1 cellular context compared by ENCODE assay signal in genomic region chr11:32643526-32643925, GRCh38.
TF ChIP-seq lines count a peak whose summit lies in the region.

No MANE protein-coding gene starts in this region.

TF ChIP-seq in endothelial cell of umbilical vein, 7 proteins besides CTCF, POLR2A, EP300 and RAD21:
- no peak for TF ChIP-seq FOS (IDR thresholded peaks at IDR 0.05; ENCODE audit: borderline replicate concordance, insufficient read depth, low read length)
- no peak for TF ChIP-seq EZH2 (IDR thresholded peaks at IDR 0.05; ENCODE audit: borderline replicate concordance, low read depth, low read length, severe bottlenecking)
- no peak for TF ChIP-seq MYC (IDR thresholded peaks at IDR 0.05; ENCODE audit: low read depth, low read length)
- TF ChIP-seq POLR2AphosphoS5 (IDR thresholded peaks at IDR 0.05; ENCODE audit: insufficient read depth, low read depth, low read length) = no peak
- no peak for TF ChIP-seq GATA2 (IDR thresholded peaks at IDR 0.05; ENCODE audit: insufficient read depth, insufficient read length, low read depth, low read length)
- no peak for TF ChIP-seq MAX (IDR thresholded peaks at IDR 0.05; ENCODE audit: insufficient read depth, insufficient read length)
- no peak for TF ChIP-seq JUN (IDR thresholded peaks at IDR 0.05; ENCODE audit: borderline replicate concordance, insufficient read depth, insufficient read length, low read depth)
TF ChIP-seq in endothelial cell of umbilical vein: peak in this region for 0.
